Comparison of ENCODE assay signal across 21 cellular contexts in the genomic region with DNA sequence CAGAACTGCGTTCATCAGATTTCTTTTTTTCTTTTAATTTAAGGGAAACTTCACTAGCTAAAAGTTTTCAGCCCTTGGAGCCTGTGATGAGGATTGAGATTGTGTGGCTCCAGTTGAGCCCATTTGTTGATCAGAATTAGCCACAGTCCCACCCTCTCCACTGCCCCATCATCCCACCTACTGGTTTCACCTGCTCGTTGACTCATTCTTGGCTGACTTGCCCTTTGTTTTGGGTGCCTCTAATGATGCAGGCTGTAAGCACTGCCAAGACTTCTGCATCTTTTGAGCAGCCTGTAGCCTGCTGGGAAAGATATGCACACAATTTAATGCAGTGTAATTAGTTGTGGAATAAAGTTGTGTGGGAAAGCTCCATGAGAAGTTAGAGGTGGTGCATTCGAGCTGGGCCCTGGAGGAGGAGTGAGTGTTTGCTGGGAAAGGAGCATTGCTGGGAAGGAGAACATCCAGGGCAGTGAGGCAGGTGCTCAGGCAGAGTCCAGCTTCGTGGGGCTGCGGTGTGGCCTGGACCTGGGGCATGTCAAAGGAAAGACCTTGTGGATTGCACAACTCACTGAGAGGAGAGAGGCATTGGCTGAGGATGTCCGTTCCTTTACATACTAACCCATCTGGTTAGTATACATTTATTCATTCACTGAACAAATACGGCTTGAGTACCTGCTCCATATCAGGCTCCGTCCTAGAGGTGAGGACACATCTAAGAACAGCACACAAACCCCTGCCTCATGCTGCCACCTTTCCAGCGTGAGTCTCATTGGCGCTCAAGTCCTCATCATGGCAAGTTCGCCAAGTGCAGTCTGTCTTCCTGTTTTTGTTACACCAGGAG. TPM values are rescaled to one million over a fixed set of nuclear protein-coding genes. Genes with fewer than 3 reads are reported as not detected.
DNase-seq lines count a peak whose midpoint lies in the region; ATAC-seq and TF ChIP-seq lines count a peak whose summit lies in the region.
"Had no signal": no experiment of that assay in that cellular context is flagged by ENCODE, and none has a peak within 500 bp of the region (broad histone marks: within the 10 kb centered on the region; RNA-seq: fewer than 3 reads in every experiment).

No MANE protein-coding gene starts in this region.

- H3K27ac ChIP-seq in right atrium auricular region (no peak overlapping the region), foreskin keratinocyte (peak overlapping the region; percentile 8), upper lobe of left lung (peak overlapping the region; percentile 0 to 83 (median 76))
- H3K27ac ChIP-seq: cardiac muscle cell, KMS-11, RWPE1 had no signal

- H3K27me3 ChIP-seq in right atrium auricular region (no peaks in the 10 kb centered on the region), foreskin keratinocyte (no peaks in the 10 kb centered on the region), upper lobe of left lung (no peaks in the 10 kb centered on the region)
- H3K27me3 ChIP-seq: cardiac muscle cell, dorsolateral prefrontal cortex had no signal

- WGBS in upper lobe of left lung, 2 donors = 57 to 80% methylated on average over 11 of the region's 11 CpGs

- TF ChIP-seq POLR2A in upper lobe of left lung (IDR thresholded peaks at IDR 0.05) = no peak

- peaks cover 23% of the 10 kb centered on the region for H3K36me3 ChIP-seq in right atrium auricular region
- peaks cover 6 to 49% (median 31%) of the 10 kb centered on the region in 4 donors for H3K36me3 ChIP-seq in upper lobe of left lung

- H3K4me3 Mint-ChIP-seq in activated CD4-positive, alpha-beta memory T cell treated with anti-CD3 and anti-CD28 coated beads, Interleukin-2, amount 10 ng/mL, durations not matched to agents 7 days and 5 days = no peak overlapping the region
- H3K4me3 Mint-ChIP-seq: activated naive CD8-positive, alpha-beta T cell treated with anti-CD3 and anti-CD28 coated beads, Interleukin-2, amount 50 U/mL, for 24 hours; naive B cell had no signal

- POLR2A ChIA-PET in activated CD4-positive, alpha-beta memory T cell treated with anti-CD3 and anti-CD28 coated beads, Interleukin-2, amount 10 ng/mL, durations not matched to agents 7 days and 5 days (lab: Charles Lee) = interaction anchor here (0.7 to 7.0 kb wide), 3 partner anchors 29 to 100 kb away, joined by 3 to 83 read pairs (median 3); a partner anchor contains a TSS

- H3K4me1 ChIP-seq in right atrium auricular region = no peaks in the 10 kb centered on the region
- peaks cover 27% of the 10 kb centered on the region for H3K4me1 ChIP-seq in foreskin keratinocyte
- H3K4me1 ChIP-seq in upper lobe of left lung = peaks cover 7 to 32% (median 17%) of the 10 kb centered on the region in 4 donors

- CTCF ChIA-PET in activated CD4-positive, alpha-beta memory T cell treated with anti-CD3 and anti-CD28 coated beads, Interleukin-2, amount 10 ng/mL, durations not matched to agents 7 days and 5 days (lab: Charles Lee) = no interaction called here

- no peaks in the 10 kb centered on the region for H3K9me3 Mint-ChIP-seq in activated CD4-positive, alpha-beta memory T cell treated with anti-CD3 and anti-CD28 coated beads, Interleukin-2, amount 10 ng/mL, durations not matched to agents 7 days and 5 days
- H3K9me3 Mint-ChIP-seq: activated naive CD8-positive, alpha-beta T cell treated with anti-CD3 and anti-CD28 coated beads, Interleukin-2, amount 50 U/mL, for 24 hours; naive B cell had no signal

- peak overlapping the region; percentile 37 for H3K27ac Mint-ChIP-seq in activated CD4-positive, alpha-beta memory T cell treated with anti-CD3 and anti-CD28 coated beads, Interleukin-2, amount 10 ng/mL, durations not matched to agents 7 days and 5 days
- H3K27ac Mint-ChIP-seq: activated naive CD8-positive, alpha-beta T cell treated with anti-CD3 and anti-CD28 coated beads, Interleukin-2, amount 50 U/mL, for 24 hours had no signal

- H3K4me1 Mint-ChIP-seq in activated CD4-positive, alpha-beta memory T cell treated with anti-CD3 and anti-CD28 coated beads, Interleukin-2, amount 10 ng/mL, durations not matched to agents 7 days and 5 days = peaks cover 55% of the 10 kb centered on the region

- DNase-seq in right atrium auricular region (ENCODE audit: low spot score) = peak; percentile 43
- no peak for DNase-seq in left cardiac atrium
- DNase-seq in activated CD4-positive, alpha-beta memory T cell treated with anti-CD3 and anti-CD28 coated beads, Interleukin-2, amount 10 ng/mL, durations not matched to agents 7 days and 5 days = no peak
- DNase-seq in foreskin keratinocyte = peak in 1 of 2 donors; percentile 25
- DNase-seq in upper lobe of left lung = peak in 1 of 2 donors; percentile 43
- DNase-seq in stimulated activated CD8-positive, alpha-beta memory T cell treated with anti-CD3 and anti-CD28 coated beads, Interleukin-4, amount 100 ng/mL, for 48 hours = no peak
- no peak for DNase-seq in putamen (ENCODE audit: low spot score)
- DNase-seq: activated CD4-positive, alpha-beta T cell treated with anti-CD3 and anti-CD28 coated beads, Interleukin-2, amount 50 U/mL, for 4 hours; activated naive CD8-positive, alpha-beta T cell treated with anti-CD3 and anti-CD28 coated beads, Interleukin-2, amount 50 U/mL, for 24 hours; dorsolateral prefrontal cortex; esophagus squamous epithelium; naive B cell; NCI-H1092; NK-92 treated with Interleukin-12 subunit alpha and Interleukin-12 subunit beta, amount 100 ng/mL, for 24 hours had no signal

- TF ChIP-seq CTCF in right atrium auricular region (IDR thresholded peaks at IDR 0.05) (no peak), foreskin keratinocyte (conservative IDR thresholded peaks at IDR 0.05) (no peak), upper lobe of left lung (IDR thresholded peaks at IDR 0.05) (no peak)

- H3K4me3 ChIP-seq in right atrium auricular region = no peak overlapping the region
- no peak overlapping the region for H3K4me3 ChIP-seq in upper lobe of left lung
- H3K4me3 ChIP-seq: cardiac muscle cell, dorsolateral prefrontal cortex, esophagus squamous epithelium, GM12878, smooth muscle cell had no signal

- TF ChIP-seq EP300 in upper lobe of left lung (IDR thresholded peaks at IDR 0.05) = no peak

- ATAC-seq in left cardiac atrium (no peak), foreskin keratinocyte (peak; percentile 18), upper lobe of left lung (ENCODE audit: low FRiP score in 2 of 2) (peak in 1 of 2 donors; percentile 16), GM21528 (IDR thresholded peaks at IDR 0.05; ENCODE audit: low FRiP score, unreplicated experiment) (no peak)
- ATAC-seq: activated naive CD8-positive, alpha-beta T cell treated with anti-CD3 and anti-CD28 coated beads, Interleukin-2, amount 50 U/mL, for 24 hours; GM12878; HCT116 had no signal

- no peaks in the 10 kb centered on the region for H3K27me3 Mint-ChIP-seq in activated CD4-positive, alpha-beta memory T cell treated with anti-CD3 and anti-CD28 coated beads, Interleukin-2, amount 10 ng/mL, durations not matched to agents 7 days and 5 days
- H3K27me3 Mint-ChIP-seq: activated naive CD8-positive, alpha-beta T cell treated with anti-CD3 and anti-CD28 coated beads, Interleukin-2, amount 50 U/mL, for 24 hours; naive B cell had no signal

- intact Hi-C loops in left cardiac atrium (cut with DNase I) = no loop called here

- no peaks in the 10 kb centered on the region for H3K9me3 ChIP-seq in right atrium auricular region
- H3K9me3 ChIP-seq in upper lobe of left lung = no peaks in the 10 kb centered on the region
- H3K9me3 ChIP-seq: esophagus squamous epithelium had no signal

- peaks cover 71% of the 10 kb centered on the region for H3K36me3 Mint-ChIP-seq in activated CD4-positive, alpha-beta memory T cell treated with anti-CD3 and anti-CD28 coated beads, Interleukin-2, amount 10 ng/mL, durations not matched to agents 7 days and 5 days (ENCODE audit: low read depth)

RNA-seq across cellular contexts. Expression of a gene that starts 18.2 kb away (rescaled TPM):
- total RNA-seq in right atrium auricular region = under 1 TPM; 0.33 to 0.83 TPM
- 1 to 10 TPM; 1.2 to 1.3 TPM for total RNA-seq in left cardiac atrium
- under 1 TPM; 0.98 TPM for total RNA-seq in activated CD4-positive, alpha-beta memory T cell treated with anti-CD3 and anti-CD28 coated beads, Interleukin-2, amount 10 ng/mL, durations not matched to agents 7 days and 5 days
- total RNA-seq in foreskin keratinocyte = 0.21 and 0.37 TPM in 2 replicates
- 0.20 and 0.41 TPM in 2 replicates for polyA plus RNA-seq in foreskin keratinocyte
- 1 to 10 TPM; 1.0 to 2.1 (median 1.4) TPM for total RNA-seq in upper lobe of left lung

RNA-seq across cellular contexts. Expression of a gene that starts 28.3 kb away (rescaled TPM):
- total RNA-seq in right atrium auricular region (1 to 10 TPM; 4.4 to 4.7 TPM), left cardiac atrium (1 to 10 TPM; 6.2 to 9.6 TPM), foreskin keratinocyte (3.6 and 3.7 TPM in 2 replicates), upper lobe of left lung (10 to 100 TPM; 16.3 to 94.3 (median 33.8) TPM)
- 10 to 100 TPM; 40.8 to 47.5 TPM for total RNA-seq in activated CD4-positive, alpha-beta memory T cell treated with anti-CD3 and anti-CD28 coated beads, Interleukin-2, amount 10 ng/mL, durations not matched to agents 7 days and 5 days
- 1.8 and 2.4 TPM in 2 replicates for polyA plus RNA-seq in foreskin keratinocyte

RNA-seq across cellular contexts. Expression of a gene that starts 49.5 kb away (rescaled TPM):
- total RNA-seq in right atrium auricular region = 10 to 100 TPM; 61.7 to 73.3 TPM
- 10 to 100 TPM; 44.1 to 60.2 TPM for total RNA-seq in left cardiac atrium
- total RNA-seq in activated CD4-positive, alpha-beta memory T cell treated with anti-CD3 and anti-CD28 coated beads, Interleukin-2, amount 10 ng/mL, durations not matched to agents 7 days and 5 days = 10 to 100 TPM; 59.3 to 63.3 TPM
- total RNA-seq in foreskin keratinocyte = 45.0 and 50.6 TPM in 2 replicates
- 30.8 and 36.8 TPM in 2 replicates for polyA plus RNA-seq in foreskin keratinocyte
- total RNA-seq in upper lobe of left lung = 100 to 1,000 TPM in 2 of 6 donors, 10 to 100 TPM in 4; 32.7 to 120 (median 55.0) TPM

Comparison
In these comparisons a context has a peak if more than half of its experiments do, and no peak if none do; other contexts are left out.
1. H3K27ac ChIP-seq: peak in foreskin keratinocyte (single experiment) and upper lobe of left lung (4 of 4); none in right atrium auricular region (0 of 2).